1 cellular context compared by ENCODE assay signal in the genomic region with DNA sequence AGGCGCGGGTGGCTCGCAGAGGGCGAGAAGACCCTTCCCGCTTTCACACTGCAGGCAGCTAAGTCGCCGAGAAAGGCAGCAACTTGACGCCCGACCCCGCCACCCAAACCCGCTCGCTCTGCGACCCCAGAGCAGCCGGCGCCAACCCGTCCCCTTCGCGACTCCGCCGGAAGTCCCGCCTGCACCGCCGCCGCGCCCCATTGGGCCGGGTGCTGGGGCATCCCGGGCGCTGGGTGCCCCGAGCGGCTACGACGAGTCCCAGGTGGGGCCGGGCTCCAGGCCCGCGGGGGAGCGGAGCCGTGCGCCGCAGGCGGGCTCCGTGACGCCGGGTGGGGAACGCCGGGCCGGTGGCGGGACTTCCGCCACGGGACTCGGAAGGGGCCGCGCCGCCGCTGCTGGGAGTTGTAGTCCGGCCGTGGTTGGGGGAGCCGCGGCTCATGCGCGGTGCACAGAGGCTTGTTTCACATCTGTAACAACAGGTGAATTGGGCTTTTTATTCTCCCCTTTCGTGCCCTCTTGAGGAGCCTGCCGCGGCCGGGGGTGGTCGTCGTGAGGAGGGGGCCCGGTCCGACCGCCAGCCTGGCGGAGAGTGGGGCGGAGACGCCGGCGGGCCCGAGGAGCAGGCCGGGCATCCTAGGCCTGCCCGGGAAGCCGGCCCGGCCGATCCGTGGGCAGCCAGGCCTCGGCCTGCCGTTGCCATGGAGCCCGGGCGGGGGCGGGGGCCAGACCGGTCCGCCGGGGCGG.
TF ChIP-seq lines count a peak whose summit lies in the region.

Gene DHX30, plus strand, starts transcription at position 405 of the 744 bp plus-strand sequence. CDS start 7,546 bp downstream, outside the sequence.

TF ChIP-seq in WTC11, 78 proteins besides CTCF, POLR2A, EP300 and RAD21 (continued from another document):
- TF ChIP-seq CREM (CRISPR knock-in tag; IDR thresholded peaks at IDR 0.05) (peak; percentile 50; the same call in 1 of the 2 replicates), ZNF281 (CRISPR knock-in tag; IDR thresholded peaks at IDR 0.05) (no peak), FOXK1 (CRISPR knock-in tag; IDR thresholded peaks at IDR 0.05) (peak; percentile 63), ZNF232 (CRISPR knock-in tag; IDR thresholded peaks at IDR 0.05) (peak; percentile 74), ZNF671 (CRISPR knock-in tag; IDR thresholded peaks at IDR 0.05) (no peak), GABPB1 (CRISPR knock-in tag; IDR thresholded peaks at IDR 0.05) (peak; percentile 40; the same call in 1 of the 2 replicates), ZSCAN18 (CRISPR knock-in tag; IDR thresholded peaks at IDR 0.05) (no peak), CREB1 (CRISPR knock-in tag; IDR thresholded peaks at IDR 0.05) (no peak), ETV6 (CRISPR knock-in tag; IDR thresholded peaks at IDR 0.05) (peak; percentile 51; the same call in 1 of the 2 replicates), ATF3 (CRISPR knock-in tag; conservative IDR thresholded peaks at IDR 0.05) (no peak), HMGXB4 (CRISPR knock-in tag; IDR thresholded peaks at IDR 0.05) (peak; percentile 55; the same call in 1 of the 2 replicates), ZBTB43 (CRISPR knock-in tag; IDR thresholded peaks at IDR 0.05) (peak; percentile 83; the same call in 1 of the 2 replicates), CBFB (CRISPR knock-in tag; IDR thresholded peaks at IDR 0.05; ENCODE audit: low read depth) (no peak), ESRRA (CRISPR knock-in tag; IDR thresholded peaks at IDR 0.05; ENCODE audit: borderline replicate concordance) (no peak), ATF1 (CRISPR knock-in tag; IDR thresholded peaks at IDR 0.05) (peak; percentile 34; the same call in 1 of the 2 replicates), E2F5 (CRISPR knock-in tag; IDR thresholded peaks at IDR 0.05) (peak; percentile 90), ZNF263 (CRISPR knock-in tag; IDR thresholded peaks at IDR 0.05; ENCODE audit: low read depth) (no peak)
- TF ChIP-seq, protein P1, sequence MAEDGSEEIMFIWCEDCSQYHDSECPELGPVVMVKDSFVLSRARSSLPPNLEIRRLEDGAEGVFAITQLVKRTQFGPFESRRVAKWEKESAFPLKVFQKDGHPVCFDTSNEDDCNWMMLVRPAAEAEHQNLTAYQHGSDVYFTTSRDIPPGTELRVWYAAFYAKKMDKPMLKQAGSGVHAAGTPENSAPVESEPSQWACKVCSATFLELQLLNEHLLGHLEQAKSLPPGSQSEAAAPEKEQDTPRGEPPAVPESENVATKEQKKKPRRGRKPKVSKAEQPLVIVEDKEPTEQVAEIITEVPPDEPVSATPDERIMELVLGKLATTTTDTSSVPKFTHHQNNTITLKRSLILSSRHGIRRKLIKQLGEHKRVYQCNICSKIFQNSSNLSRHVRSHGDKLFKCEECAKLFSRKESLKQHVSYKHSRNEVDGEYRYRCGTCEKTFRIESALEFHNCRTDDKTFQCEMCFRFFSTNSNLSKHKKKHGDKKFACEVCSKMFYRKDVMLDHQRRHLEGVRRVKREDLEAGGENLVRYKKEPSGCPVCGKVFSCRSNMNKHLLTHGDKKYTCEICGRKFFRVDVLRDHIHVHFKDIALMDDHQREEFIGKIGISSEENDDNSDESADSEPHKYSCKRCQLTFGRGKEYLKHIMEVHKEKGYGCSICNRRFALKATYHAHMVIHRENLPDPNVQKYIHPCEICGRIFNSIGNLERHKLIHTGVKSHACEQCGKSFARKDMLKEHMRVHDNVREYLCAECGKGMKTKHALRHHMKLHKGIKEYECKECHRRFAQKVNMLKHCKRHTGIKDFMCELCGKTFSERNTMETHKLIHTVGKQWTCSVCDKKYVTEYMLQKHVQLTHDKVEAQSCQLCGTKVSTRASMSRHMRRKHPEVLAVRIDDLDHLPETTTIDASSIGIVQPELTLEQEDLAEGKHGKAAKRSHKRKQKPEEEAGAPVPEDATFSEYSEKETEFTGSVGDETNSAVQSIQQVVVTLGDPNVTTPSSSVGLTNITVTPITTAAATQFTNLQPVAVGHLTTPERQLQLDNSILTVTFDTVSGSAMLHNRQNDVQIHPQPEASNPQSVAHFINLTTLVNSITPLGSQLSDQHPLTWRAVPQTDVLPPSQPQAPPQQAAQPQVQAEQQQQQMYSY (CRISPR knock-in tag; IDR thresholded peaks at IDR 0.05), result no peak
- TF ChIP-seq, protein P2, sequence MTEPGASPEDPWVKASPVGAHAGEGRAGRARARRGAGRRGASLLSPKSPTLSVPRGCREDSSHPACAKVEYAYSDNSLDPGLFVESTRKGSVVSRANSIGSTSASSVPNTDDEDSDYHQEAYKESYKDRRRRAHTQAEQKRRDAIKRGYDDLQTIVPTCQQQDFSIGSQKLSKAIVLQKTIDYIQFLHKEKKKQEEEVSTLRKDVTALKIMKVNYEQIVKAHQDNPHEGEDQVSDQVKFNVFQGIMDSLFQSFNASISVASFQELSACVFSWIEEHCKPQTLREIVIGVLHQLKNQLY (CRISPR knock-in tag; IDR thresholded peaks at IDR 0.05), result peak; percentile 71; the same call in 1 of the 2 replicates
- TF ChIP-seq, protein P3, sequence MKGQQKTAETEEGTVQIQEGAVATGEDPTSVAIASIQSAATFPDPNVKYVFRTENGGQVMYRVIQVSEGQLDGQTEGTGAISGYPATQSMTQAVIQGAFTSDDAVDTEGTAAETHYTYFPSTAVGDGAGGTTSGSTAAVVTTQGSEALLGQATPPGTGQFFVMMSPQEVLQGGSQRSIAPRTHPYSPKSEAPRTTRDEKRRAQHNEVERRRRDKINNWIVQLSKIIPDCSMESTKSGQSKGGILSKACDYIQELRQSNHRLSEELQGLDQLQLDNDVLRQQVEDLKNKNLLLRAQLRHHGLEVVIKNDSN (CRISPR knock-in tag; IDR thresholded peaks at IDR 0.05), result peak; percentile 77
